In genomic region chr1:241848680-241849344, GRCh38 we compare ENCODE assay signal across 8 cellular contexts. TPM values are rescaled to one million over a fixed set of nuclear protein-coding genes. Genes with fewer than 3 reads are reported as not detected.
DNase-seq lines count a peak whose midpoint lies in the region; ATAC-seq and TF ChIP-seq lines count a peak whose summit lies in the region.

No MANE protein-coding gene starts in this region.

- H3K4me1 ChIP-seq in cardiac muscle cell (ENCODE audit: low read depth), result peaks cover 8% of the 10 kb centered on the region
- no peaks in the 10 kb centered on the region for H3K4me1 ChIP-seq in fibroblast of lung (ENCODE audit: control insufficient read depth, extremely low read depth, insufficient read depth, low read length)
- H3K4me1 ChIP-seq in thoracic aorta (ENCODE audit: control insufficient read depth in 1 of 2, low read depth in 2 of 2), result peaks cover 5 to 6% of the 10 kb centered on the region in 2 donors

- H4K20me1 ChIP-seq in fibroblast of lung (ENCODE audit: control insufficient read depth, extremely low read depth, insufficient read depth, low read length), result no peaks in the 10 kb centered on the region

- H3K9me3 ChIP-seq in cardiac muscle cell (ENCODE audit: low read depth) (no peaks in the 10 kb centered on the region), fibroblast of lung (ENCODE audit: control insufficient read depth, insufficient read depth, low read depth, low read length) (no peaks in the 10 kb centered on the region), thoracic aorta (no peaks in the 10 kb centered on the region)

- no peak overlapping the region for H3K9ac ChIP-seq in fibroblast of lung (ENCODE audit: insufficient read depth, low read length)

- H3K27ac ChIP-seq in cardiac muscle cell, result no peak overlapping the region
- peak overlapping the region; percentile 98 for H3K27ac ChIP-seq in fibroblast of lung (ENCODE audit: insufficient read depth, low read length)
- no peak overlapping the region for H3K27ac ChIP-seq in thoracic aorta

- no peaks in the 10 kb centered on the region for H3K27me3 ChIP-seq in cardiac muscle cell
- no peaks in the 10 kb centered on the region for H3K27me3 ChIP-seq in fibroblast of lung (ENCODE audit: control insufficient read depth, insufficient read depth, low read length)
- no peaks in the 10 kb centered on the region for H3K27me3 ChIP-seq in thoracic aorta (replicated peaks; ENCODE audit: insufficient read depth)

- ATAC-seq in left cardiac atrium, result no peak
- ATAC-seq in thoracic aorta (ENCODE audit: insufficient number of reproducible peaks, low FRiP score, low read depth), result no peak

- peak overlapping the region; percentile 98 for H2AFZ ChIP-seq in fibroblast of lung (ENCODE audit: low read length)

- intact Hi-C loops in left cardiac atrium (cut with DNase I), result no loop called here

- H3K36me3 ChIP-seq in cardiac muscle cell, result no peaks in the 10 kb centered on the region
- H3K36me3 ChIP-seq in fibroblast of lung (ENCODE audit: control insufficient read depth, insufficient read depth, low read length), result no peaks in the 10 kb centered on the region
- no peaks in the 10 kb centered on the region for H3K36me3 ChIP-seq in thoracic aorta

- in situ Hi-C loops in ACHN (cut with HindIII; ENCODE audit: low pct_ligation_motif_present, low pct_unique_long_range_greater_than_20kb, low sequenced_read_pairs), result no loop called here

- TF ChIP-seq CTCF in cardiac muscle cell (IDR thresholded peaks at IDR 0.05; ENCODE audit: low read depth, low read length), result no peak
- TF ChIP-seq CTCF in fibroblast of lung (conservative IDR thresholded peaks at IDR 0.05 in 1 of 2, IDR thresholded peaks at IDR 0.05 in 1 of 2; ENCODE audit: low read depth in 1 of 2, low read length in 2 of 2), result no peak
- TF ChIP-seq CTCF in thoracic aorta (IDR thresholded peaks at IDR 0.05), result no peak

- peak overlapping the region; percentile 71 for H3K4me3 ChIP-seq in cardiac muscle cell
- peak overlapping the region; percentile 86 to 96 (median 88) for H3K4me3 ChIP-seq in fibroblast of lung (replicated peaks in 1 of 4; ENCODE audit: control extremely low read depth in 1 of 4, insufficient read depth in 1 of 4, low read depth in 3 of 4, low read length in 4 of 4)
- peak overlapping the region; percentile 81 for H3K4me3 ChIP-seq in thoracic aorta

- peak overlapping the region; percentile 90 for H3K4me2 ChIP-seq in fibroblast of lung (ENCODE audit: extremely low read depth, insufficient read depth, low read length)

- H3K79me2 ChIP-seq in fibroblast of lung (ENCODE audit: control insufficient read depth, insufficient read depth, low read length), result peaks cover 16% of the 10 kb centered on the region

- peak in 1 of 2 donors; percentile 21 for DNase-seq in cardiac muscle cell (ENCODE audit: low read depth in 1 of 2, low spot score in 1 of 2)
- no peak for DNase-seq in left cardiac atrium
- peak; percentile 46 for DNase-seq in OCI-M1 (lab: John Stamatoyannopoulos, UW)
- no peak for DNase-seq in fibroblast of lung (ENCODE audit: low read depth in 2 of 2)
- DNase-seq in thoracic aorta (ENCODE audit: low spot score), result no peak
- no peak for DNase-seq in cerebellar nuclear complex (lab: John Stamatoyannopoulos, UW)
- DNase-seq in amygdala (lab: John Stamatoyannopoulos, UW), result no peak
- DNase-seq in ACHN, result no peak

RNA-seq across cellular contexts. Expression of gene EXO1, which starts 0.8 kb away (rescaled TPM):
- 3.5 and 5.8 TPM in 2 replicates for total RNA-seq in cardiac muscle cell
- polyA plus RNA-seq in cardiac muscle cell, result 3.4 and 5.4 TPM in 2 replicates
- 1 to 10 TPM in 1 of 2 donors, under 1 TPM in 1; 0.24 to 1.1 TPM for total RNA-seq in left cardiac atrium
- total RNA-seq in fibroblast of lung, result 1.3 and 3.0 TPM in 2 replicates
- polyA plus RNA-seq in fibroblast of lung, result 7.2 and 14.6 TPM in 2 replicates
- polyA plus RNA-seq in fibroblast of lung (2012), result 4.8 and 9.8 TPM in 2 replicates
- polyA minus RNA-seq in fibroblast of lung (ENCODE audit: low replicate concordance), result 1.1 and 4.5 TPM in 2 replicates
- under 1 TPM in 1 of 2 donors, not detected in 1; 0.42 TPM for total RNA-seq in thoracic aorta
